ENCODE assay signal across 14 cellular contexts in genomic region chr5:58751222-58751621, GRCh38.
A peak's percentile ranks its signal among the peaks of the same experiment; 100 is the strongest.
DNase-seq lines count a peak whose midpoint lies in the region; ATAC-seq and TF ChIP-seq lines count a peak whose summit lies in the region.
"Had no signal": no experiment of that assay in that cellular context is flagged by ENCODE, and none has a peak within 500 bp of the region (broad histone marks: within the 10 kb centered on the region; RNA-seq: fewer than 3 reads in every experiment).

No MANE protein-coding gene starts in this region.

- H4K91ac ChIP-seq in trophoblast cell (ENCODE audit: low read depth, low read length), result no peak overlapping the region

- H3K14ac ChIP-seq in trophoblast cell (ENCODE audit: low read length), result no peak overlapping the region

- peak; percentile 99 for ATAC-seq in activated CD4-positive, alpha-beta T cell treated with anti-CD3 and anti-CD28 coated beads for 36 hours
- ATAC-seq: effector memory CD8-positive, alpha-beta T cell; pancreas had no signal

- no peaks in the 10 kb centered on the region for H3K36me3 Mint-ChIP-seq in activated CD4-positive, alpha-beta T cell treated with anti-CD3 and anti-CD28 coated beads for 36 hours (ENCODE audit: low read depth)
- H3K36me3 Mint-ChIP-seq: IgD-negative memory B cell had no signal

- H2BK12ac ChIP-seq in trophoblast cell (ENCODE audit: low read length), result no peak overlapping the region

- no peak overlapping the region for H2BK5ac ChIP-seq in trophoblast cell (ENCODE audit: low read depth, low read length, poor library complexity)

- H3K9me3 ChIP-seq in trophoblast cell (ENCODE audit: insufficient read depth, low read depth, low read length), result no peaks in the 10 kb centered on the region
- H3K9me3 ChIP-seq: pancreas had no signal

- peak; percentile 54 for DNase-seq in activated CD4-positive, alpha-beta T cell treated with anti-CD3 and anti-CD28 coated beads for 36 hours
- no peak for DNase-seq in activated CD4-positive, alpha-beta T cell treated with anti-CD3 and anti-CD28 coated beads, Interleukin-2, amount 50 U/mL, for 4 hours
- DNase-seq in NCI-H69 (lab: John Stamatoyannopoulos, UW) (peak; percentile 71), brain microvascular endothelial cell (peak; percentile 60), trophoblast cell (peak; percentile 5 to 16), iPS-NIHi11 (ENCODE audit: low spot score) (no peak), NCI-H1694 treated with DMSO at 0.1 percent for 48 hours (lab: John Stamatoyannopoulos, UW) (no peak), NCI-H187 treated with DMSO at 0.1 percent for 48 hours (lab: John Stamatoyannopoulos, UW) (no peak)
- DNase-seq: activated naive CD4-positive, alpha-beta T cell treated with Interleukin-2 at 50 U/mL for 16 hours; effector memory CD8-positive, alpha-beta T cell; left cardiac atrium; NCI-H524; pancreas had no signal

- CTCF ChIA-PET in activated CD4-positive, alpha-beta T cell treated with anti-CD3 and anti-CD28 coated beads for 36 hours (lab: Charles Lee), result interaction anchor here (1.3 kb wide), 1 partner anchor 96 kb away, joined by 3 read pairs; no protein-coding TSS in a partner anchor

- no peak overlapping the region for H4K12ac ChIP-seq in trophoblast cell (ENCODE audit: low read depth, low read length)

- H3K27me3 ChIP-seq in brain microvascular endothelial cell (replicated peaks), result no peaks in the 10 kb centered on the region
- no peaks in the 10 kb centered on the region for H3K27me3 ChIP-seq in trophoblast cell (ENCODE audit: insufficient read depth, low read length)
- H3K27me3 ChIP-seq: pancreas had no signal

- POLR2A ChIA-PET in activated CD4-positive, alpha-beta T cell treated with anti-CD3 and anti-CD28 coated beads for 36 hours (lab: Charles Lee), result interaction anchor here (1.2 kb wide), 1 partner anchor 20 kb away, joined by 3 read pairs; no protein-coding TSS in a partner anchor

- H3K18ac ChIP-seq in trophoblast cell (ENCODE audit: low read length), result no peak overlapping the region

- H3K4ac ChIP-seq in trophoblast cell (ENCODE audit: low read depth, low read length), result no peak overlapping the region

- H3K27ac Mint-ChIP-seq in activated CD4-positive, alpha-beta T cell treated with anti-CD3 and anti-CD28 coated beads for 36 hours, result no peak overlapping the region
- H3K27ac Mint-ChIP-seq: effector memory CD8-positive, alpha-beta T cell; IgD-negative memory B cell had no signal

- no peak overlapping the region for H2AK5ac ChIP-seq in trophoblast cell (ENCODE audit: low read length)

- no peak overlapping the region for H3K9ac ChIP-seq in trophoblast cell (ENCODE audit: low read length)

- no peaks in the 10 kb centered on the region for H3K9me3 Mint-ChIP-seq in activated CD4-positive, alpha-beta T cell treated with anti-CD3 and anti-CD28 coated beads for 36 hours (ENCODE audit: low read depth)
- H3K9me3 Mint-ChIP-seq: effector memory CD8-positive, alpha-beta T cell; IgD-negative memory B cell had no signal

- peaks cover 8% of the 10 kb centered on the region for H3K27me3 Mint-ChIP-seq in activated CD4-positive, alpha-beta T cell treated with anti-CD3 and anti-CD28 coated beads for 36 hours
- H3K27me3 Mint-ChIP-seq: IgD-negative memory B cell had no signal

- intact Hi-C loops in activated CD4-positive, alpha-beta T cell treated with anti-CD3 and anti-CD28 coated beads for 36 hours (cut with DNase I, micrococcal nuclease), result no loop called here

- no peak for TF ChIP-seq CTCF in brain microvascular endothelial cell (IDR thresholded peaks at IDR 0.05; ENCODE audit: low read depth, low read length, missing control alignments)

- in situ Hi-C loops in brain microvascular endothelial cell (cut with HindIII; ENCODE audit: low pct_ligation_motif_present, low sequenced_read_pairs), result no loop called here

- no peaks in the 10 kb centered on the region for H3K79me2 ChIP-seq in trophoblast cell (ENCODE audit: control insufficient read depth, insufficient read depth, low read length, poor library complexity)

- no peak overlapping the region for H3K4me3 Mint-ChIP-seq in activated CD4-positive, alpha-beta T cell treated with anti-CD3 and anti-CD28 coated beads for 36 hours
- H3K4me3 Mint-ChIP-seq: effector memory CD8-positive, alpha-beta T cell; IgD-negative memory B cell had no signal

- H2BK120ac ChIP-seq in trophoblast cell (ENCODE audit: insufficient read depth, low read length, poor library complexity), result no peak overlapping the region

- H3K27ac ChIP-seq in brain microvascular endothelial cell (no peak overlapping the region), trophoblast cell (ENCODE audit: low read depth, low read length) (no peak overlapping the region)
- H3K27ac ChIP-seq: pancreas had no signal

- no peaks in the 10 kb centered on the region for H3K79me1 ChIP-seq in trophoblast cell (ENCODE audit: low read length)

- no peak overlapping the region for H3K4me2 ChIP-seq in trophoblast cell (ENCODE audit: low read length)

- no peaks in the 10 kb centered on the region for H3K4me1 ChIP-seq in trophoblast cell (ENCODE audit: control insufficient read depth in 1 of 2, insufficient read depth in 2 of 2, low read length in 2 of 2)
- H3K4me1 ChIP-seq: pancreas had no signal

- WGBS in trophoblast cell (ENCODE audit: extremely low coverage, insufficient coverage, insufficient read length), result no CpG with 5 or more reads among the region's 3 CpGs

- H3K4me3 ChIP-seq in brain microvascular endothelial cell (ENCODE audit: low read depth, low read length), result no peak overlapping the region
- no peak overlapping the region for H3K4me3 ChIP-seq in trophoblast cell (ENCODE audit: low read depth, low read length)
- H3K4me3 ChIP-seq: pancreas had no signal

- no peak overlapping the region for H4K8ac ChIP-seq in trophoblast cell (ENCODE audit: low read depth, low read length)

- H3K23ac ChIP-seq in trophoblast cell (ENCODE audit: low read length), result no peak overlapping the region

- H3K36me3 ChIP-seq in brain microvascular endothelial cell (replicated peaks) (no peaks in the 10 kb centered on the region), trophoblast cell (ENCODE audit: control insufficient read depth in 1 of 2, insufficient read depth in 2 of 2, low read length in 2 of 2) (no peaks in the 10 kb centered on the region)
- H3K36me3 ChIP-seq: pancreas had no signal

- H3K4me1 Mint-ChIP-seq in activated CD4-positive, alpha-beta T cell treated with anti-CD3 and anti-CD28 coated beads for 36 hours, result peaks cover 4% of the 10 kb centered on the region
- H3K4me1 Mint-ChIP-seq: IgD-negative memory B cell had no signal

- peak overlapping the region; percentile 63 for H2AFZ ChIP-seq in trophoblast cell (ENCODE audit: insufficient read depth, low read length, poor library complexity)

Comparison
In these comparisons a context has a peak if more than half of its experiments do, and no peak if none do; other contexts are left out.
1. DNase-seq: peak in activated CD4-positive, alpha-beta T cell treated with anti-CD3 and anti-CD28 coated beads for 36 hours (single experiment), NCI-H69 (single experiment), brain microvascular endothelial cell (single experiment) and trophoblast cell (2 of 2); none in activated CD4-positive, alpha-beta T cell treated with anti-CD3 and anti-CD28 coated beads, Interleukin-2, amount 50 U/mL, for 4 hours (0 of 2), iPS-NIHi11 (single experiment), NCI-H1694 treated with DMSO at 0.1 percent for 48 hours (single experiment) and NCI-H187 treated with DMSO at 0.1 percent for 48 hours (single experiment).